In the genomic region with DNA sequence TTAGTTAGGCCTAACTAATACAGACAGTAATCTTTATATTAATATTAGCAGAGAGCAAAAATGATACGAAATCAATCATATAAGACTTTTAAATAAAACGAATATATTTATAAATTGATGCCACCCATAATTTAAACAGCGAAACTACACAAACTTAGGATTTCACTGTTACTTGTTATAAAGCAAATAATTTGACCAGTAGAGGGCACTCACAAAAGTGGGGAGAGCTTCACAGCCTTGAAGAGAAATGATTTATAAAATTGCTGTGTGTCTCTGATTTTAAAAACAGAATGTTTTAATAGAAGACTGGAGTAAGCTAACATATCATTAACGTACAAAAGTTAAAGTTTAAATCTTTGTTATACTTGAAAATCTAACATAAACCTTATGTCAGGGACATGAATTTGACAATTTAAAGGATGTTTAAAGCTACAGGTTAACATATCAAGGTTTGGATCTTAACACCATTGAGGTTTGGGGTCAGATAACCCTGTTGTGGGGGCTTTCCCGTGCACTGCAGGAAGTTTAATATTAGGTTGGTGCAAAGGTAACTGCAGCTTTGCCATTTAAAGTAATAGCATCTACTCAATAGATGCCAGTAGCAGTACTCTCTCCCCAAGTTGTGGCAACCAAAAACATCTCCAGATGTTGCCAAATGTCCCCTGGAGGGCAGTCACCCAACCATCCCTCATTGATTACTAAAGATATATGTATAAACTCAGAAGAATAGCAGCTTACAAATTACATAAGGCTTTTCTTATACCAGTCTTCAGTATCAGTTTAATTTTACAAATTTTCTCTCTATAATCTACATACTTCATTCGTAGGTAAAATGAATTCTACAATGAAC, we compare ENCODE assay signal across 8 cellular contexts. TPM values are rescaled to one million over a fixed set of nuclear protein-coding genes. Genes with fewer than 3 reads are reported as not detected.
A peak's percentile ranks its signal among the peaks of the same experiment; 100 is the strongest.
DNase-seq lines count a peak whose midpoint lies in the region; ATAC-seq, FAIRE-seq and TF ChIP-seq lines count a peak whose summit lies in the region.

No MANE protein-coding gene starts in this region.

- DNase-seq in NCI-H146 (lab: John Stamatoyannopoulos, UW), result peak; percentile 12
- DNase-seq in NCI-H146 treated with DMSO at 0.1 percent for 48 hours (lab: John Stamatoyannopoulos, UW; ENCODE audit: unreplicated experiment), result no peak
- DNase-seq in NCI-H1092 treated with DMSO at 0.1 percent for 48 hours (lab: John Stamatoyannopoulos, UW), result peak; percentile 19
- DNase-seq in amniotic stem cell (lab: John Stamatoyannopoulos, UW), result peak; percentile 62
- no peak for DNase-seq in tibial nerve (ENCODE audit: low spot score in 2 of 2)
- no peak for DNase-seq in HK-2 (ENCODE audit: unreplicated experiment)

- peaks cover 0 to 20% (median 0%) of the 10 kb centered on the region in 4 donors for H3K4me1 ChIP-seq in tibial nerve

- no peaks in the 10 kb centered on the region for H3K9me3 ChIP-seq in tibial nerve

- WGBS in tibial nerve, 2 donors, result 32 to 34% methylated on average over 6 of the region's 6 CpGs

- peak; percentile 99 for FAIRE-seq in islet of Langerhans (lab: Jason Lieb, UNC)

- H3K27ac ChIP-seq in tibial nerve, result peak overlapping the region in 1 of 4 donors; percentile 56

- peaks cover 0 to 20% (median 0%) of the 10 kb centered on the region in 3 donors for H3K36me3 ChIP-seq in tibial nerve

- no peak for TF ChIP-seq POLR2A in tibial nerve (IDR thresholded peaks at IDR 0.05)

- peak; percentile 57 for ATAC-seq in GM19452 (IDR thresholded peaks at IDR 0.05; ENCODE audit: unreplicated experiment)

- H3K4me3 ChIP-seq in tibial nerve, result no peak overlapping the region

- TF ChIP-seq CTCF in tibial nerve (IDR thresholded peaks at IDR 0.05), result peak; percentile 51 to 67 (median 63)

- no peak for TF ChIP-seq EP300 in tibial nerve (IDR thresholded peaks at IDR 0.05)

- no peaks in the 10 kb centered on the region for H3K27me3 ChIP-seq in tibial nerve

RNA-seq across cellular contexts. Expression of gene KRAS, which starts 9.3 kb away (rescaled TPM):
- 10 to 100 TPM; 19.2 to 36.3 (median 28.0) TPM for total RNA-seq in tibial nerve

RNA-seq across cellular contexts. Expression of gene ETFRF1, which starts 46.4 kb away (rescaled TPM):
- total RNA-seq in tibial nerve, result 10 to 100 TPM; 24.0 to 54.2 (median 50.0) TPM

RNA-seq across cellular contexts. Expression of gene DNAI7, which starts 46.4 kb away (rescaled TPM):
- total RNA-seq in tibial nerve, result 1 to 10 TPM in 1 of 4 donors, under 1 TPM in 1, not detected in 2; 0.21 to 2.0 TPM

Comparison
In these comparisons a context has a peak if more than half of its experiments do, and no peak if none do; other contexts are left out.
1. DNase-seq: peak in NCI-H146 (single experiment), NCI-H1092 treated with DMSO at 0.1 percent for 48 hours (single experiment) and amniotic stem cell (single experiment); none in NCI-H146 treated with DMSO at 0.1 percent for 48 hours (single experiment), tibial nerve (0 of 2) and HK-2 (single experiment).